Comparison of ENCODE assay signal across 1 cellular context in the genomic region with DNA sequence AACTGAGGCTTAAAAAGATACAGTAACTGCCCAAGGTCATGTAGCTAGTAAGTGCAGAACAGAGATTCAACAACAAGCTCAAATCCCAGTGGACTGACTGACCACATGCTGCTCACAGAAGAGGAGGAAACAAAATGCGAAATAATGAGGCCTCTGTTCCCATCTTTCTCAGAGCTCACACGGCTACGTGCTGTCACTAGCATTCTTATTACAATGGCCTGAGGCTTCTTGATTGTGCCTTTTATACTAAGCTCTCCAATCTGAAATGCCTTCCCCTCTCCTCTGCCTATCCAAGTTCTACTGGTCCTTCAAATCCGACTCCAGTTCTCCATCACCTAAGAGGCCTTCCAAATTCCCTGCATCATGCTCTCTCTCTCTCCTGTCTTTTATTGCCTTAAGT.
TF ChIP-seq lines count a peak whose summit lies in the region.

No MANE protein-coding gene starts in this region.

TF ChIP-seq in WTC11, 78 proteins besides CTCF, POLR2A, EP300 and RAD21 (continued from another document):
- TF ChIP-seq, protein P1, sequence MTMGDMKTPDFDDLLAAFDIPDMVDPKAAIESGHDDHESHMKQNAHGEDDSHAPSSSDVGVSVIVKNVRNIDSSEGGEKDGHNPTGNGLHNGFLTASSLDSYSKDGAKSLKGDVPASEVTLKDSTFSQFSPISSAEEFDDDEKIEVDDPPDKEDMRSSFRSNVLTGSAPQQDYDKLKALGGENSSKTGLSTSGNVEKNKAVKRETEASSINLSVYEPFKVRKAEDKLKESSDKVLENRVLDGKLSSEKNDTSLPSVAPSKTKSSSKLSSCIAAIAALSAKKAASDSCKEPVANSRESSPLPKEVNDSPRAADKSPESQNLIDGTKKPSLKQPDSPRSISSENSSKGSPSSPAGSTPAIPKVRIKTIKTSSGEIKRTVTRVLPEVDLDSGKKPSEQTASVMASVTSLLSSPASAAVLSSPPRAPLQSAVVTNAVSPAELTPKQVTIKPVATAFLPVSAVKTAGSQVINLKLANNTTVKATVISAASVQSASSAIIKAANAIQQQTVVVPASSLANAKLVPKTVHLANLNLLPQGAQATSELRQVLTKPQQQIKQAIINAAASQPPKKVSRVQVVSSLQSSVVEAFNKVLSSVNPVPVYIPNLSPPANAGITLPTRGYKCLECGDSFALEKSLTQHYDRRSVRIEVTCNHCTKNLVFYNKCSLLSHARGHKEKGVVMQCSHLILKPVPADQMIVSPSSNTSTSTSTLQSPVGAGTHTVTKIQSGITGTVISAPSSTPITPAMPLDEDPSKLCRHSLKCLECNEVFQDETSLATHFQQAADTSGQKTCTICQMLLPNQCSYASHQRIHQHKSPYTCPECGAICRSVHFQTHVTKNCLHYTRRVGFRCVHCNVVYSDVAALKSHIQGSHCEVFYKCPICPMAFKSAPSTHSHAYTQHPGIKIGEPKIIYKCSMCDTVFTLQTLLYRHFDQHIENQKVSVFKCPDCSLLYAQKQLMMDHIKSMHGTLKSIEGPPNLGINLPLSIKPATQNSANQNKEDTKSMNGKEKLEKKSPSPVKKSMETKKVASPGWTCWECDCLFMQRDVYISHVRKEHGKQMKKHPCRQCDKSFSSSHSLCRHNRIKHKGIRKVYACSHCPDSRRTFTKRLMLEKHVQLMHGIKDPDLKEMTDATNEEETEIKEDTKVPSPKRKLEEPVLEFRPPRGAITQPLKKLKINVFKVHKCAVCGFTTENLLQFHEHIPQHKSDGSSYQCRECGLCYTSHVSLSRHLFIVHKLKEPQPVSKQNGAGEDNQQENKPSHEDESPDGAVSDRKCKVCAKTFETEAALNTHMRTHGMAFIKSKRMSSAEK (CRISPR knock-in tag; IDR thresholded peaks at IDR 0.05; ENCODE audit: borderline replicate concordance): no peak
